26 cellular contexts compared by ENCODE assay signal in the genomic region with DNA sequence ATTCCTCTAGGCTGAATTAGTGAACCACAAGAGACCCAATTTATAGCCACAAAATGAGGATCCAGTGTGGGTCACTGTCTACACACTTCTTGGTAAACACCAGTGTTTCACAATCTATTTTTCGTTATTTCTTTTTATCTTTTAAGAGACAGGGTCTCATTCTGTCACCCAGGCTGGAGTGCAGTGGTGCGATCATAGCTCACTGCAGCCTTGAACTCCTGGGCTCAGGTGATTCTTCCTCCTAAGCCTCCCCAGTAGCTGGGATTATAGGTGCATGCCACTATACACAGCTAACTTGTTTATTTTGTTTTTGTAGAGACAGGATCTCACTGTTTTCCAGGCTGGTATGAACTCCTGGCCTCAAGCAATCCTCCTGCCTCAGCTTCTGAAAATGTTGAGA.
"Had no signal": no experiment of that assay in that cellular context is flagged by ENCODE, and none has a peak within 500 bp of the region (broad histone marks: within the 10 kb centered on the region; RNA-seq: fewer than 3 reads in every experiment).

No MANE protein-coding gene starts in this region.

- H3K27me3 Mint-ChIP-seq: activated CD4-positive, alpha-beta memory T cell treated with anti-CD3 and anti-CD28 coated beads for 36 hours; activated CD4-positive, alpha-beta T cell treated with anti-CD3 and anti-CD28 coated beads, Interleukin-2, amount 10 ng/mL, durations not matched to agents 7 days and 5 days; activated naive CD8-positive, alpha-beta T cell treated with anti-CD3 and anti-CD28 coated beads, Interleukin-2, amount 50 U/mL, for 24 hours; T-helper 17 cell had no signal

- FAIRE-seq: bronchial epithelial cell had no signal

- H3K27ac Mint-ChIP-seq: activated CD4-positive, alpha-beta memory T cell treated with anti-CD3 and anti-CD28 coated beads for 36 hours; activated naive CD4-positive, alpha-beta T cell treated with anti-CD3 and anti-CD28 coated beads, Interleukin-2, amount 50 U/mL, for 72 hours; activated naive CD8-positive, alpha-beta T cell treated with anti-CD3 and anti-CD28 coated beads, Interleukin-2, amount 50 U/mL, for 24 hours; activated T-helper 2 cell treated with anti-CD3 and anti-CD28 coated beads, Interferon-gamma antibody, Interleukin-2, Interleukin-4, amounts not matched to agents 10 μg/mL and 5 μg/mL and 100 μg/mL, durations not matched to agents 14 hours and 24 hours and 36 hours; T-helper 17 cell had no signal

- H3K4me3 ChIP-seq: ascending aorta, body of pancreas had no signal

- H3K4me3 Mint-ChIP-seq: activated CD4-positive, alpha-beta memory T cell treated with anti-CD3 and anti-CD28 coated beads for 36 hours; activated CD4-positive, alpha-beta T cell treated with anti-CD3 and anti-CD28 coated beads, Interleukin-2, amount 10 ng/mL, durations not matched to agents 7 days and 5 days; activated naive CD8-positive, alpha-beta T cell treated with anti-CD3 and anti-CD28 coated beads, Interleukin-2, amount 50 U/mL, for 24 hours; T-helper 17 cell had no signal

- H3K27me3 ChIP-seq: ascending aorta, body of pancreas had no signal

- H3K27ac ChIP-seq: ascending aorta, body of pancreas had no signal

- DNase-seq: activated CD4-positive, alpha-beta memory T cell treated with anti-CD3 and anti-CD28 coated beads for 36 hours; activated CD4-positive, alpha-beta T cell treated with anti-CD3 and anti-CD28 coated beads, Interleukin-2, amount 10 ng/mL, durations not matched to agents 7 days and 5 days; activated CD4-positive, CD25-positive, alpha-beta regulatory T cell; activated CD8-positive, alpha-beta memory T cell treated with anti-CD3 and anti-CD28 coated beads for 24 hours; activated naive CD8-positive, alpha-beta T cell treated with anti-CD3 and anti-CD28 coated beads, Interleukin-2, amount 50 U/mL, for 24 hours; activated T-cell treated with anti-CD3 and anti-CD28 coated beads, Interleukin-2, amount 50 U/mL, for 48 hours; amniotic stem cell; body of pancreas; Kasumi-1; KBM-7; MV-4-11; NCI-H1092 treated with DMSO at 0.1 percent for 48 hours; NCI-H1417 treated with DMSO at 0.1 percent for 48 hours; NCI-H1694; NCI-H2029; NCI-H2107; NCI-H2171 treated with DMSO at 0.1 percent for 48 hours; NCI-H226; NCI-H526 treated with DMSO at 0.1 percent for 48 hours; SIG-M5; T-helper 17 cell; T-helper 9 cell had no signal

- H3K9me3 ChIP-seq: ascending aorta, body of pancreas had no signal

- H3K4me1 ChIP-seq: body of pancreas had no signal

- H3K9me3 Mint-ChIP-seq: activated CD4-positive, alpha-beta memory T cell treated with anti-CD3 and anti-CD28 coated beads for 36 hours; activated CD4-positive, alpha-beta T cell treated with anti-CD3 and anti-CD28 coated beads, Interleukin-2, amount 10 ng/mL, durations not matched to agents 7 days and 5 days; activated naive CD4-positive, alpha-beta T cell treated with anti-CD3 and anti-CD28 coated beads, Interleukin-2, amount 50 U/mL, for 72 hours; activated naive CD8-positive, alpha-beta T cell treated with anti-CD3 and anti-CD28 coated beads, Interleukin-2, amount 50 U/mL, for 24 hours; activated T-helper 2 cell treated with anti-CD3 and anti-CD28 coated beads, Interferon-gamma antibody, Interleukin-2, Interleukin-4, amounts not matched to agents 10 μg/mL and 5 μg/mL and 100 μg/mL, durations not matched to agents 14 hours and 24 hours and 36 hours had no signal

- ATAC-seq: activated naive CD4-positive, alpha-beta T cell treated with anti-CD3 and anti-CD28 coated beads, Interleukin-2, amount 50 U/mL, for 72 hours; activated naive CD8-positive, alpha-beta T cell treated with anti-CD3 and anti-CD28 coated beads, Interleukin-2, amount 50 U/mL, for 24 hours; body of pancreas; T-helper 17 cell had no signal
